8 cellular contexts compared by ENCODE assay signal in genomic region chr3:196422976-196423781, GRCh38. TPM values are rescaled to one million over a fixed set of nuclear protein-coding genes. Genes with fewer than 3 reads are reported as not detected.
A peak's percentile ranks its signal among the peaks of the same experiment; 100 is the strongest.
DNase-seq lines count a peak whose midpoint lies in the region; ATAC-seq and TF ChIP-seq lines count a peak whose summit lies in the region.
"Had no signal": no experiment of that assay in that cellular context is flagged by ENCODE, and none has a peak within 500 bp of the region (broad histone marks: within the 10 kb centered on the region; RNA-seq: fewer than 3 reads in every experiment).

No MANE protein-coding gene starts in this region.

- ATAC-seq in SK-N-SH treated with all-trans-retinoic acid at 6 μM for 48 hours (peak; percentile 70), foreskin keratinocyte (no peak)
- peak; percentile 34 for ATAC-seq in stimulated activated naive CD8-positive, alpha-beta T cell treated with anti-CD3 and anti-CD28 coated beads, Interleukin-15, Interleukin-2, amounts not matched to agents 100 U/mL and 50 U/mL, for 24 hours
- ATAC-seq in stimulated activated effector memory CD8-positive, alpha-beta T cell treated with anti-CD3 and anti-CD28 coated beads, Interleukin-12 subunit alpha, Interleukin-12 subunit beta, amount 100 ng/mL, for 72 hours: no peak

- H2AFZ ChIP-seq in hepatocyte: no peak overlapping the region

- no peak overlapping the region for H3K4me2 ChIP-seq in hepatocyte

- H3K4me3 ChIP-seq in hepatocyte: no peak overlapping the region

- WGBS in hepatocyte (ENCODE audit: low lambda C conversion rate, missing lambda C conversion rate): 88% methylated on average over 10 of the region's 10 CpGs

- H3K9me2 ChIP-seq in hepatocyte (replicated peaks; ENCODE audit: insufficient read depth): no peaks in the 10 kb centered on the region

- TF ChIP-seq CTCF in hepatocyte (IDR thresholded peaks at IDR 0.05; ENCODE audit: poor library complexity): no peak
- TF ChIP-seq CTCF in foreskin keratinocyte (conservative IDR thresholded peaks at IDR 0.05): no peak

- H3K9me3 Mint-ChIP-seq in stimulated activated effector memory CD8-positive, alpha-beta T cell treated with anti-CD3 and anti-CD28 coated beads, Interleukin-12 subunit alpha, Interleukin-12 subunit beta, amount 100 ng/mL, for 72 hours: no peaks in the 10 kb centered on the region

- H3K9me3 ChIP-seq in hepatocyte (ENCODE audit: low read depth): no peaks in the 10 kb centered on the region

- H3K27ac ChIP-seq in hepatocyte (no peak overlapping the region), foreskin keratinocyte (no peak overlapping the region)

- H3K36me3 Mint-ChIP-seq in stimulated activated effector memory CD8-positive, alpha-beta T cell treated with anti-CD3 and anti-CD28 coated beads, Interleukin-12 subunit alpha, Interleukin-12 subunit beta, amount 100 ng/mL, for 72 hours: peaks cover 34% of the 10 kb centered on the region

- no peaks in the 10 kb centered on the region for H3K36me3 ChIP-seq in hepatocyte (replicated peaks; ENCODE audit: insufficient read depth, low read depth)

- H3K4me3 Mint-ChIP-seq in stimulated activated effector memory CD8-positive, alpha-beta T cell treated with anti-CD3 and anti-CD28 coated beads, Interleukin-12 subunit alpha, Interleukin-12 subunit beta, amount 100 ng/mL, for 72 hours: no peak overlapping the region

- DNase-seq in MV-4-11 (lab: John Stamatoyannopoulos, UW): peak; percentile 64
- DNase-seq in hepatocyte (ENCODE audit: low spot score): peak; percentile 15
- no peak for DNase-seq in stimulated activated naive CD8-positive, alpha-beta T cell treated with anti-CD3 and anti-CD28 coated beads, Interleukin-15, Interleukin-2, amounts not matched to agents 100 U/mL and 50 U/mL, for 24 hours
- no peak for DNase-seq in foreskin keratinocyte
- no peak for DNase-seq in stimulated activated effector memory CD8-positive, alpha-beta T cell treated with anti-CD3 and anti-CD28 coated beads, Interleukin-12 subunit alpha, Interleukin-12 subunit beta, amount 100 ng/mL, for 72 hours (ENCODE audit: low spot score in 2 of 2)
- no peak for DNase-seq in SKM-1 (lab: John Stamatoyannopoulos, UW; ENCODE audit: unreplicated experiment)
- DNase-seq: kidney glomerular epithelial cell had no signal

- peaks cover 100% of the 10 kb centered on the region for H3K79me2 ChIP-seq in hepatocyte

- H3K4me1 Mint-ChIP-seq in stimulated activated effector memory CD8-positive, alpha-beta T cell treated with anti-CD3 and anti-CD28 coated beads, Interleukin-12 subunit alpha, Interleukin-12 subunit beta, amount 100 ng/mL, for 72 hours: peaks cover 60% of the 10 kb centered on the region

- H4K20me1 ChIP-seq in hepatocyte (ENCODE audit: insufficient read depth, poor library complexity, severe bottlenecking): peaks cover 91% of the 10 kb centered on the region

- H3K27me3 ChIP-seq in hepatocyte: no peaks in the 10 kb centered on the region
- no peaks in the 10 kb centered on the region for H3K27me3 ChIP-seq in foreskin keratinocyte

- no peak overlapping the region for H3K27ac Mint-ChIP-seq in stimulated activated effector memory CD8-positive, alpha-beta T cell treated with anti-CD3 and anti-CD28 coated beads, Interleukin-12 subunit alpha, Interleukin-12 subunit beta, amount 100 ng/mL, for 72 hours

- no peaks in the 10 kb centered on the region for H3K4me1 ChIP-seq in hepatocyte (ENCODE audit: insufficient read depth)
- H3K4me1 ChIP-seq in foreskin keratinocyte: no peaks in the 10 kb centered on the region

TF ChIP-seq in SK-N-SH treated with all-trans-retinoic acid at 6 μM for 48 hours, 23 proteins besides CTCF, POLR2A, EP300 and RAD21:
- no peak for TF ChIP-seq ESRRG (CRISPR knock-in tag; IDR thresholded peaks at IDR 0.05)
- no peak for TF ChIP-seq TOX (CRISPR knock-in tag; IDR thresholded peaks at IDR 0.05; ENCODE audit: borderline replicate concordance)
- TF ChIP-seq RARB (CRISPR knock-in tag; IDR thresholded peaks at IDR 0.05): no peak
- no peak for TF ChIP-seq TSHZ2 (CRISPR knock-in tag; IDR thresholded peaks at IDR 0.05)
- no peak for TF ChIP-seq GLIS3 (CRISPR knock-in tag; IDR thresholded peaks at IDR 0.05)
- no peak for TF ChIP-seq ZC3H10 (CRISPR knock-in tag; IDR thresholded peaks at IDR 0.05)
- no peak for TF ChIP-seq BACH2 (CRISPR knock-in tag; IDR thresholded peaks at IDR 0.05; ENCODE audit: borderline replicate concordance)
- no peak for TF ChIP-seq ZNF70 (CRISPR knock-in tag; IDR thresholded peaks at IDR 0.05)
- no peak for TF ChIP-seq ZFP3 (CRISPR knock-in tag; IDR thresholded peaks at IDR 0.05)

RNA-seq across cellular contexts. Expression of gene UBXN7, which starts 9.0 kb away (rescaled TPM):
- total RNA-seq in hepatocyte: 30.9 and 32.4 TPM in 2 replicates
- polyA plus RNA-seq in hepatocyte: 18.6 and 27.3 TPM in 2 replicates
- total RNA-seq in foreskin keratinocyte: 17.8 and 21.5 TPM in 2 replicates
- polyA plus RNA-seq in foreskin keratinocyte: 2.9 and 3.0 TPM in 2 replicates

Comparison
In these comparisons a context has a peak if more than half of its experiments do, and no peak if none do; other contexts are left out.
1. DNase-seq: peak in MV-4-11 (single experiment) and hepatocyte (single experiment); none in stimulated activated naive CD8-positive, alpha-beta T cell treated with anti-CD3 and anti-CD28 coated beads, Interleukin-15, Interleukin-2, amounts not matched to agents 100 U/mL and 50 U/mL, for 24 hours (single experiment), foreskin keratinocyte (0 of 2), stimulated activated effector memory CD8-positive, alpha-beta T cell treated with anti-CD3 and anti-CD28 coated beads, Interleukin-12 subunit alpha, Interleukin-12 subunit beta, amount 100 ng/mL, for 72 hours (0 of 2) and SKM-1 (single experiment).
2. ATAC-seq: peak in SK-N-SH treated with all-trans-retinoic acid at 6 μM for 48 hours (single experiment) and stimulated activated naive CD8-positive, alpha-beta T cell treated with anti-CD3 and anti-CD28 coated beads, Interleukin-15, Interleukin-2, amounts not matched to agents 100 U/mL and 50 U/mL, for 24 hours (single experiment); none in foreskin keratinocyte (single experiment) and stimulated activated effector memory CD8-positive, alpha-beta T cell treated with anti-CD3 and anti-CD28 coated beads, Interleukin-12 subunit alpha, Interleukin-12 subunit beta, amount 100 ng/mL, for 72 hours (single experiment).